ENCODE assay signal across 8 cellular contexts in genomic region chr19:15418112-15418587, GRCh38. TPM values are rescaled to one million over a fixed set of nuclear protein-coding genes. Genes with fewer than 3 reads are reported as not detected.
DNase-seq lines count a peak whose midpoint lies in the region; ATAC-seq, FAIRE-seq and TF ChIP-seq lines count a peak whose summit lies in the region.

No MANE protein-coding gene starts in this region.

- no peak overlapping the region for H2BK15ac ChIP-seq in H1 (ENCODE audit: low read length)

- H3K9me2 ChIP-seq in OCI-LY7 (ENCODE audit: insufficient read depth, low read length): no peaks in the 10 kb centered on the region

- H3K18ac ChIP-seq in H1 (ENCODE audit: extremely low read depth, low read length): peak overlapping the region; percentile 95; the same call in 1 of the 2 replicates

- H4K91ac ChIP-seq in H1 (replicated peaks; ENCODE audit: insufficient read length, low read length): peak overlapping the region; percentile 99

- TF ChIP-seq CTCF in OCI-LY7 (conservative IDR thresholded peaks at IDR 0.05; ENCODE audit: low read length) (no peak), H1 (IDR thresholded peaks at IDR 0.05; ENCODE audit: control extremely low read depth in 1 of 3, insufficient read depth in 1 of 3, low read depth in 1 of 3, low read length in 3 of 3) (no peak)

- H3K27me3 ChIP-seq in H1 (replicated peaks in 1 of 4; ENCODE audit: control insufficient read depth in 3 of 4, extremely low read depth in 1 of 4, insufficient read depth in 3 of 4, low read length in 3 of 4) (no peaks in the 10 kb centered on the region), muscle layer of colon (ENCODE audit: control insufficient read depth in 1 of 2, insufficient read depth in 2 of 2, low read length in 2 of 2) (no peaks in the 10 kb centered on the region)

- H2AFZ ChIP-seq in OCI-LY7 (ENCODE audit: low read length): peak overlapping the region; percentile 34; the same call in 1 of the 2 replicates
- no peak overlapping the region for H2AFZ ChIP-seq in H1 (ENCODE audit: low read length)

- H3K56ac ChIP-seq in H1 (replicated peaks; ENCODE audit: insufficient read length, low read depth, low read length): peak overlapping the region; percentile 89

- peak; percentile 63 for DNase-seq in DMS 273 (lab: John Stamatoyannopoulos, UW; ENCODE audit: unreplicated experiment)
- DNase-seq in DMS 273 treated with DMSO at 0.1 percent for 48 hours (lab: John Stamatoyannopoulos, UW): no peak
- DNase-seq in OCI-LY7 (ENCODE audit: low spot score): no peak
- DNase-seq in H1 (ENCODE audit: low read depth in 1 of 2, low spot score in 2 of 2): no peak
- no peak for DNase-seq in activated gamma-delta T cell treated with Interleukin-2 at 50 U/mL for 16 hours
- DNase-seq in effector CD4-positive, alpha-beta T cell: no peak

- peak overlapping the region; percentile 78 for H3K4me2 ChIP-seq in OCI-LY7 (ENCODE audit: low read length)
- H3K4me2 ChIP-seq in H1 (ENCODE audit: insufficient read depth in 1 of 2, low read depth in 2 of 2, low read length in 2 of 2): peak overlapping the region; percentile 76 to 97

- TF ChIP-seq EP300 in H1 (IDR thresholded peaks at IDR 0.05; ENCODE audit: borderline replicate concordance in 1 of 2, low read depth in 2 of 2, low read length in 2 of 2): no peak

- H4K8ac ChIP-seq in H1 (ENCODE audit: extremely low read depth, insufficient read depth, low read length): peak overlapping the region; percentile 97; the same call in 1 of the 2 replicates

- FAIRE-seq in H1 (lab: Jason Lieb, UNC): no peak

- no peak overlapping the region for H3K23ac ChIP-seq in H1 (ENCODE audit: insufficient read length)

- H3K4me1 ChIP-seq in OCI-LY7 (ENCODE audit: insufficient read depth, low read length, poor library complexity, severe bottlenecking): peaks cover 29% of the 10 kb centered on the region
- peaks cover 0 to 4% (median 3%) of the 10 kb centered on the region in 4 experiments; a peak in 5 of 7 replicates for H3K4me1 ChIP-seq in H1 (replicated peaks in 1 of 4; ENCODE audit: control insufficient read depth in 3 of 4, insufficient read depth in 4 of 4, low read length in 3 of 4)
- H3K4me1 ChIP-seq in muscle layer of colon (ENCODE audit: insufficient read depth, low read length): peaks cover 32% of the 10 kb centered on the region

- H2AK5ac ChIP-seq in H1 (ENCODE audit: low read depth, low read length): no peak overlapping the region

- intact Hi-C loops in OCI-LY7 (cut with micrococcal nuclease; ENCODE audit: unreplicated experiment): loop anchor here (2.0 to 5.0 kb wide), 2 partner anchors 39 to 86 kb away; partner anchors contain the start of genes AKAP8 and BRD4

- ATAC-seq in activated CD4-positive, CD25-positive, alpha-beta regulatory T cell treated with anti-CD3 and anti-CD28 coated beads, Interleukin-2, amount 50 U/mL, for 24 hours: no peak

- TF ChIP-seq RAD21 in H1 (IDR thresholded peaks at IDR 0.05 in 1 of 2, conservative IDR thresholded peaks at IDR 0.05 in 1 of 2; ENCODE audit: low read depth in 2 of 2, low read length in 2 of 2): no peak

- POLR2A ChIA-PET in OCI-LY7 (lab: Charles Lee): interaction anchor here (0.6 to 2.2 kb wide), 5 partner anchors 13 to 726 kb away, joined by 3 to 12 read pairs (median 4); partner anchors contain the start of gene AKAP8
- POLR2A ChIA-PET in H1 (lab: Charles Lee; ENCODE audit: partially characterized antibody): interaction anchor here (0.6 to 6.1 kb wide), 28 partner anchors 8 to 293 kb away, joined by 3 to 71 read pairs (median 5); partner anchors contain the start of genes AKAP8 and WIZ

- 8% methylated on average over 17 of the region's 22 CpGs; no CpG with 5 or more reads in 1 of the 2 experiments for WGBS in H1 (ENCODE audit: extremely low coverage in 1 of 2, insufficient coverage in 1 of 2, insufficient read length in 1 of 2, insufficient replicate concordance in 2 of 2, low coverage in 1 of 2, low lambda C conversion rate in 2 of 2, missing lambda C conversion rate in 1 of 2), 2 experiments

- H3K9me3 ChIP-seq in OCI-LY7 (ENCODE audit: low read length): no peaks in the 10 kb centered on the region
- peaks cover 0 to 1% of the 10 kb centered on the region in 2 experiments; a peak in 1 of 4 replicates for H3K9me3 ChIP-seq in H1 (ENCODE audit: insufficient read depth in 2 of 2, low read depth in 1 of 2, low read length in 1 of 2)
- no peaks in the 10 kb centered on the region for H3K9me3 ChIP-seq in muscle layer of colon (ENCODE audit: low read length)

- H2BK12ac ChIP-seq in H1 (ENCODE audit: low read depth, low read length): no peak overlapping the region

- H3K4ac ChIP-seq in H1 (replicated peaks; ENCODE audit: insufficient read length, low read depth, low read length): peak overlapping the region; percentile 71

- peak overlapping the region; percentile 69 for H3K27ac ChIP-seq in OCI-LY7 (ENCODE audit: low read depth, low read length, poor library complexity, severe bottlenecking)
- H3K27ac ChIP-seq in H1 (ENCODE audit: low read depth, low read length): peak overlapping the region; percentile 97
- peak overlapping the region; percentile 84 for H3K27ac ChIP-seq in muscle layer of colon (ENCODE audit: low read depth, low read length)

- BruUV-seq in OCI-LY7 (replicated peaks; lab: Mats Ljungman, UMichigan): no TSS peak

- peaks cover 52% of the 10 kb centered on the region for H3K79me2 ChIP-seq in OCI-LY7 (ENCODE audit: insufficient read depth, low read depth, low read length)
- H3K79me2 ChIP-seq in H1 (ENCODE audit: control insufficient read depth in 1 of 2, insufficient read depth in 2 of 2, low read length in 2 of 2): peaks cover 40 to 54% of the 10 kb centered on the region in 2 experiments

- peak overlapping the region; percentile 97 for H2BK5ac ChIP-seq in H1 (ENCODE audit: low read depth, low read length)

- H2BK120ac ChIP-seq in H1 (replicated peaks; ENCODE audit: low read depth, low read length): no peak overlapping the region

- H3K4me3 ChIP-seq in OCI-LY7 (ENCODE audit: low read depth, low read length, poor library complexity, severe bottlenecking): peak overlapping the region; percentile 84
- peak overlapping the region; percentile 85 to 98 (median 96) for H3K4me3 ChIP-seq in H1 (ENCODE audit: extremely low read depth in 1 of 4, insufficient read depth in 2 of 4, low read depth in 3 of 4, low read length in 4 of 4)
- H3K4me3 ChIP-seq in muscle layer of colon (ENCODE audit: low read depth in 1 of 2, low read length in 2 of 2): peak overlapping the region; percentile 76 to 98

- CTCF ChIA-PET in OCI-LY7 (lab: Charles Lee; ENCODE audit: unreplicated experiment): interaction anchor here (0.9 to 2.1 kb wide), 2 partner anchors 33 to 138 kb away, joined by 3 to 11 read pairs; no protein-coding TSS in a partner anchor
- CTCF ChIA-PET in H1 (lab: Charles Lee; ENCODE audit: partially characterized antibody): interaction anchor here (1.0 to 5.1 kb wide), 6 partner anchors 7 to 194 kb away, joined by 3 to 48 read pairs (median 4); no protein-coding TSS in a partner anchor

- no peak overlapping the region for H2BK20ac ChIP-seq in H1 (ENCODE audit: low read length)

- H3K79me1 ChIP-seq in H1 (ENCODE audit: low read depth, low read length): peaks cover 5% of the 10 kb centered on the region

- H4K20me1 ChIP-seq in OCI-LY7 (ENCODE audit: insufficient read depth, low read length) (peaks cover 19% of the 10 kb centered on the region; the same call in 1 of the 2 replicates), H1 (replicated peaks in 1 of 2; ENCODE audit: control insufficient read depth in 1 of 2, insufficient read depth in 2 of 2, low read length in 2 of 2) (peaks cover 7 to 13% of the 10 kb centered on the region in 2 experiments)

- H4K5ac ChIP-seq in H1 (ENCODE audit: insufficient read length, low read depth, low read length): peak overlapping the region; percentile 82

- TF ChIP-seq POLR2A in H1 (IDR thresholded peaks at IDR 0.05; ENCODE audit: control extremely low read depth in 1 of 2, low read depth in 2 of 2, low read length in 2 of 2): no peak

- H3K14ac ChIP-seq in H1 (ENCODE audit: insufficient read length): no peak overlapping the region

- H3K9ac ChIP-seq in H1 (replicated peaks in 1 of 4; ENCODE audit: extremely low read depth in 1 of 4, low read depth in 3 of 4, low read length in 3 of 4) (peak overlapping the region; percentile 83 to 99 (median 92)), muscle layer of colon (ENCODE audit: low read length) (peak overlapping the region; percentile 94)

- H3K36me3 ChIP-seq in OCI-LY7 (ENCODE audit: insufficient read depth, low read length) (peaks cover 43% of the 10 kb centered on the region), H1 (ENCODE audit: control insufficient read depth in 2 of 4, insufficient read depth in 4 of 4, low read length in 3 of 4) (peaks cover 0 to 13% (median 7%) of the 10 kb centered on the region in 4 experiments; a peak in 5 of 8 replicates), muscle layer of colon (ENCODE audit: insufficient read depth, low read length) (peaks cover 9% of the 10 kb centered on the region)

- peaks cover 4% of the 10 kb centered on the region; the same call in 1 of the 2 replicates for H3K23me2 ChIP-seq in H1 (ENCODE audit: low read depth, low read length)

RNA-seq across cellular contexts. Expression of gene AKAP8L, which starts 0.6 kb away (rescaled TPM):
- total RNA-seq in OCI-LY7 (2014; rRNA removed; shearing (Covaris generic)): 119 and 122 TPM in 2 replicates
- total RNA-seq in OCI-LY7 (2022): 124 and 143 TPM in 2 replicates
- total RNA-seq in H1 (2021; fragmentation: NEBNext Ultra II Directional; extraction: Animal tissue kit (Norgen Biotek cat#: 25700)): 127 and 138 TPM in 2 replicates
- polyA plus RNA-seq in H1 (2011; rRNA removed): 75.1 and 149 TPM in 2 replicates
- polyA plus RNA-seq in H1 (2011; cell fraction: cytosol; rRNA removed): 130 TPM
- polyA plus RNA-seq in H1 (2011; cell fraction: nucleus; rRNA removed): 1,038 TPM
- 104 to 148 TPM (median 127 TPM) in 4 replicates for polyA plus RNA-seq in H1 (2012, experiment 1 of 2)
- 45.6 TPM for polyA plus RNA-seq in H1 (2012, experiment 2 of 2)
- polyA plus RNA-seq in H1 (2013, experiment 1 of 2): 108 TPM
- 92.0 TPM for polyA plus RNA-seq in H1 (2013, experiment 2 of 2)
- 112 and 116 TPM in 2 replicates for polyA minus RNA-seq in H1 (2011; rRNA and poly(A)+ RNA removed)
- polyA minus RNA-seq in H1 (2011; cell fraction: cytosol; rRNA and poly(A)+ RNA removed): 69.8 TPM
- 218 TPM for polyA minus RNA-seq in H1 (2011; cell fraction: nucleus; rRNA and poly(A)+ RNA removed)

RNA-seq across cellular contexts. Expression of gene WIZ, which starts 31.6 kb away (rescaled TPM):
- total RNA-seq in OCI-LY7 (2014; rRNA removed; shearing (Covaris generic)): 13.5 and 16.4 TPM in 2 replicates
- total RNA-seq in OCI-LY7 (2022): 35.9 and 38.3 TPM in 2 replicates
- total RNA-seq in H1 (2021; fragmentation: NEBNext Ultra II Directional; extraction: Animal tissue kit (Norgen Biotek cat#: 25700)): 33.2 and 34.4 TPM in 2 replicates
- polyA plus RNA-seq in H1 (2011; rRNA removed): 12.5 and 22.7 TPM in 2 replicates
- 11.9 TPM for polyA plus RNA-seq in H1 (2011; cell fraction: cytosol; rRNA removed)
- 33.7 TPM for polyA plus RNA-seq in H1 (2011; cell fraction: nucleus; rRNA removed)
- 19.0 to 28.5 TPM (median 25.3 TPM) in 4 replicates for polyA plus RNA-seq in H1 (2012, experiment 1 of 2)
- polyA plus RNA-seq in H1 (2012, experiment 2 of 2): 19.5 TPM
- 21.0 TPM for polyA plus RNA-seq in H1 (2013, experiment 1 of 2)
- 20.8 TPM for polyA plus RNA-seq in H1 (2013, experiment 2 of 2)
- polyA minus RNA-seq in H1 (2011; rRNA and poly(A)+ RNA removed): 4.1 and 4.7 TPM in 2 replicates
- polyA minus RNA-seq in H1 (2011; cell fraction: cytosol; rRNA and poly(A)+ RNA removed): 16.7 TPM
- polyA minus RNA-seq in H1 (2011; cell fraction: nucleus; rRNA and poly(A)+ RNA removed): 12.7 TPM

RNA-seq across cellular contexts. Expression of gene AKAP8, which starts 38.6 kb away (rescaled TPM):
- total RNA-seq in OCI-LY7 (2014; rRNA removed; shearing (Covaris generic)): 22.2 and 26.4 TPM in 2 replicates
- 51.3 and 52.3 TPM in 2 replicates for total RNA-seq in OCI-LY7 (2022)
- total RNA-seq in H1 (2021; fragmentation: NEBNext Ultra II Directional; extraction: Animal tissue kit (Norgen Biotek cat#: 25700)): 41.0 and 41.3 TPM in 2 replicates
- polyA plus RNA-seq in H1 (2011; rRNA removed): 17.0 and 20.8 TPM in 2 replicates
- polyA plus RNA-seq in H1 (2011; cell fraction: cytosol; rRNA removed): 21.3 TPM
- 40.5 TPM for polyA plus RNA-seq in H1 (2011; cell fraction: nucleus; rRNA removed)
- 21.9 to 26.0 TPM (median 24.2 TPM) in 4 replicates for polyA plus RNA-seq in H1 (2012, experiment 1 of 2)
- 9.4 TPM for polyA plus RNA-seq in H1 (2012, experiment 2 of 2)
- polyA plus RNA-seq in H1 (2013, experiment 1 of 2): 18.7 TPM
- 18.2 TPM for polyA plus RNA-seq in H1 (2013, experiment 2 of 2)
- polyA minus RNA-seq in H1 (2011; rRNA and poly(A)+ RNA removed): 10.3 and 11.2 TPM in 2 replicates
- 16.2 TPM for polyA minus RNA-seq in H1 (2011; cell fraction: cytosol; rRNA and poly(A)+ RNA removed)
- 15.7 TPM for polyA minus RNA-seq in H1 (2011; cell fraction: nucleus; rRNA and poly(A)+ RNA removed)

RNA-seq across cellular contexts. Expression of gene RASAL3, which starts 46.2 kb away (rescaled TPM):
- total RNA-seq in OCI-LY7 (2014; rRNA removed; shearing (Covaris generic)): 28.3 and 29.3 TPM in 2 replicates
- total RNA-seq in OCI-LY7 (2022): 52.0 and 53.3 TPM in 2 replicates
- 0.19 TPM in 2 replicates for total RNA-seq in H1 (2021; fragmentation: NEBNext Ultra II Directional; extraction: Animal tissue kit (Norgen Biotek cat#: 25700))
- 0.63 and 2.4 TPM in 2 replicates for polyA plus RNA-seq in H1 (2011; rRNA removed)
- 0.57 TPM for polyA plus RNA-seq in H1 (2011; cell fraction: cytosol; rRNA removed)
- polyA plus RNA-seq in H1 (2011; cell fraction: nucleus; rRNA removed): 2.5 TPM
- 0.20 to 0.94 TPM (median 0.53 TPM) in 4 replicates for polyA plus RNA-seq in H1 (2012, experiment 1 of 2)
- polyA plus RNA-seq in H1 (2012, experiment 2 of 2): 0.47 TPM
- polyA plus RNA-seq in H1 (2013, experiment 1 of 2): 0.67 TPM
- 0.64 TPM for polyA plus RNA-seq in H1 (2013, experiment 2 of 2)
- polyA minus RNA-seq in H1 (2011; rRNA and poly(A)+ RNA removed): 0.16 TPM in 1 of 2 replicates, not detected in the other
- polyA minus RNA-seq in H1 (2011; cell fraction: cytosol; rRNA and poly(A)+ RNA removed): not detected
- polyA minus RNA-seq in H1 (2011; cell fraction: nucleus; rRNA and poly(A)+ RNA removed): 0.50 TPM
